In the genomic region with DNA sequence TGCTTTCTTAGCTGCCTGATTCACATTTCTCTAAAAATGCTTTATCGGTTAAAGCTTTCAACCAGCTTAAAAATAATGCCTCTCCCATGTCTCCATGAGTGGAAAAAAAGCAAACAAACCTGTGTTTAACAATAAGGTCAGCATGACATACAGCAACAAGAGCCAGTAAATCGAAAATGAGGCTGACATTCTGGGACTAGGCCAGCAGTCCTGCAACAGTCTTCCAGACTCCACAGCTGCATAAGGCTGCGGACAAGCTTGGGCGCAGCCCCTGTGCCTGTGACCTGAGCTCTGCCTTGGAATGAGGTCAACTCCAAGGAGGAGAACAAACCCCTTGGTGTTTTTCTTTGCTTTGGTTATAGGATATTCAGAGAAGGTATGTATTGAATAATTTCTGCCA, we compare ENCODE assay signal across 1 cellular context.
TF ChIP-seq lines count a peak whose summit lies in the region.

No MANE protein-coding gene starts in this region.

TF ChIP-seq in HepG2, 621 proteins besides CTCF, POLR2A, EP300 and RAD21 (continued from another document):
- TF ChIP-seq, protein P1, sequence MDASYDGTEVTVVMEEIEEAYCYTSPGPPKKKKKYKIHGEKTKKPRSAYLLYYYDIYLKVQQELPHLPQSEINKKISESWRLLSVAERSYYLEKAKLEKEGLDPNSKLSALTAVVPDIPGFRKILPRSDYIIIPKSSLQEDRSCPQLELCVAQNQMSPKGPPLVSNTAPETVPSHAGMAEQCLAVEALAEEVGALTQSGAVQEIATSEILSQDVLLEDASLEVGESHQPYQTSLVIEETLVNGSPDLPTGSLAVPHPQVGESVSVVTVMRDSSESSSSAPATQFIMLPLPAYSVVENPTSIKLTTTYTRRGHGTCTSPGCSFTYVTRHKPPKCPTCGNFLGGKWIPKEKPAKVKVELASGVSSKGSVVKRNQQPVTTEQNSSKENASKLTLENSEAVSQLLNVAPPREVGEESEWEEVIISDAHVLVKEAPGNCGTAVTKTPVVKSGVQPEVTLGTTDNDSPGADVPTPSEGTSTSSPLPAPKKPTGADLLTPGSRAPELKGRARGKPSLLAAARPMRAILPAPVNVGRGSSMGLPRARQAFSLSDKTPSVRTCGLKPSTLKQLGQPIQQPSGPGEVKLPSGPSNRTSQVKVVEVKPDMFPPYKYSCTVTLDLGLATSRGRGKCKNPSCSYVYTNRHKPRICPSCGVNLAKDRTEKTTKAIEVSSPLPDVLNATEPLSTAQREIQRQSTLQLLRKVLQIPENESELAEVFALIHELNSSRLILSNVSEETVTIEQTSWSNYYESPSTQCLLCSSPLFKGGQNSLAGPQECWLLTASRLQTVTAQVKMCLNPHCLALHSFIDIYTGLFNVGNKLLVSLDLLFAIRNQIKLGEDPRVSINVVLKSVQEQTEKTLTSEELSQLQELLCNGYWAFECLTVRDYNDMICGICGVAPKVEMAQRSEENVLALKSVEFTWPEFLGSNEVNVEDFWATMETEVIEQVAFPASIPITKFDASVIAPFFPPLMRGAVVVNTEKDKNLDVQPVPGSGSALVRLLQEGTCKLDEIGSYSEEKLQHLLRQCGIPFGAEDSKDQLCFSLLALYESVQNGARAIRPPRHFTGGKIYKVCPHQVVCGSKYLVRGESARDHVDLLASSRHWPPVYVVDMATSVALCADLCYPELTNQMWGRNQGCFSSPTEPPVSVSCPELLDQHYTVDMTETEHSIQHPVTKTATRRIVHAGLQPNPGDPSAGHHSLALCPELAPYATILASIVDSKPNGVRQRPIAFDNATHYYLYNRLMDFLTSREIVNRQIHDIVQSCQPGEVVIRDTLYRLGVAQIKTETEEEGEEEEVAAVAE (CRISPR knock-in tag; IDR thresholded peaks at IDR 0.05; ENCODE audit: borderline replicate concordance), result no peak
- no peak for TF ChIP-seq SP1 (IDR thresholded peaks at IDR 0.05)
- no peak for TF ChIP-seq SP1 (CRISPR knock-in tag; IDR thresholded peaks at IDR 0.05)
- no peak for TF ChIP-seq ZBTB3 (CRISPR knock-in tag; IDR thresholded peaks at IDR 0.05; ENCODE audit: borderline replicate concordance, low read depth)
- TF ChIP-seq ZNF543 (CRISPR knock-in tag; IDR thresholded peaks at IDR 0.05), result no peak
